ENCODE assay signal across 12 cellular contexts in genomic region chr2:108412995-108413726, GRCh38. TPM values are rescaled to one million over a fixed set of nuclear protein-coding genes. Genes with fewer than 3 reads are reported as not detected.
DNase-seq lines count a peak whose midpoint lies in the region; ATAC-seq, FAIRE-seq and TF ChIP-seq lines count a peak whose summit lies in the region.
"Had no signal": no experiment of that assay in that cellular context is flagged by ENCODE, and none has a peak within 500 bp of the region (broad histone marks: within the 10 kb centered on the region; RNA-seq: fewer than 3 reads in every experiment).

No MANE protein-coding gene starts in this region.

- no peaks in the 10 kb centered on the region for H3K36me3 ChIP-seq in BE2C
- H3K36me3 ChIP-seq in K562 (ENCODE audit: control insufficient read depth, insufficient read depth, low read length) = no peaks in the 10 kb centered on the region
- no peaks in the 10 kb centered on the region for H3K36me3 ChIP-seq in kidney epithelial cell (ENCODE audit: control insufficient read depth, insufficient read depth, low read length)
- H3K36me3 ChIP-seq: lower lobe of right lung, tibial nerve had no signal

- no peaks in the 10 kb centered on the region for H3K36me3 Mint-ChIP-seq in activated CD4-positive, alpha-beta T cell treated with anti-CD3 and anti-CD28 coated beads for 36 hours (ENCODE audit: low read depth)

- DNase-seq in BE2C (peak; percentile 61), HTR-8/SVneo (ENCODE audit: insufficient read length, low spot score) (peak; percentile 85), K562 (ENCODE audit: extremely low read depth in 1 of 4, low spot score in 3 of 4) (peak in 1 of 4 experiments; percentile 44), kidney epithelial cell (ENCODE audit: low read depth) (peak; percentile 84), omental fat pad (ENCODE audit: low spot score) (no peak), T-helper 9 cell (no peak)
- DNase-seq in stimulated activated CD4-positive, alpha-beta T cell treated with anti-CD3 and anti-CD28 coated beads, Interleukin-4, amount 100 ng/mL, for 4 hours = no peak
- DNase-seq in activated CD4-positive, alpha-beta T cell treated with anti-CD3 and anti-CD28 coated beads for 36 hours = no peak
- DNase-seq: central memory CD4-positive, alpha-beta T cell; lower lobe of right lung had no signal

- H3K9ac ChIP-seq in K562 (ENCODE audit: insufficient read depth in 1 of 2, low read depth in 2 of 2, low read length in 2 of 2) = no peak overlapping the region

- TF ChIP-seq RAD21 in K562 (CRISPR knock-in tag; conservative IDR thresholded peaks at IDR 0.05 in 1 of 2, IDR thresholded peaks at IDR 0.05 in 1 of 2) = no peak

- no peak for ATAC-seq in K562
- ATAC-seq in omental fat pad (ENCODE audit: low FRiP score) = no peak
- ATAC-seq in activated CD4-positive, alpha-beta T cell treated with anti-CD3 and anti-CD28 coated beads for 36 hours = no peak
- ATAC-seq: lower lobe of right lung had no signal

- H4K20me1 ChIP-seq in K562 (replicated peaks; ENCODE audit: control insufficient read depth, insufficient read depth, low read length) = no peaks in the 10 kb centered on the region

- 11% methylated on average over 2 of the region's 2 CpGs for WGBS in K562 (ENCODE audit: insufficient coverage, low coverage, missing lambda C conversion rate)

- TF ChIP-seq POLR2A in K562 (conservative IDR thresholded peaks at IDR 0.05) = no peak

- intact Hi-C loops in K562 (cut with micrococcal nuclease) = no loop called here
- intact Hi-C loops in activated CD4-positive, alpha-beta T cell treated with anti-CD3 and anti-CD28 coated beads for 36 hours (cut with DNase I, micrococcal nuclease) = no loop called here

- no peak overlapping the region for H3K4me3 Mint-ChIP-seq in activated CD4-positive, alpha-beta T cell treated with anti-CD3 and anti-CD28 coated beads for 36 hours

- POLR2A ChIA-PET in K562 (lab: Yijun Ruan, JAX) = no interaction called here
- POLR2A ChIA-PET in activated CD4-positive, alpha-beta T cell treated with anti-CD3 and anti-CD28 coated beads for 36 hours (lab: Charles Lee) = no interaction called here

- no TSS peak for BruUV-seq in K562 (replicated peaks; lab: Mats Ljungman, UMichigan)

- H3K9me1 ChIP-seq in K562 (ENCODE audit: control insufficient read depth, insufficient read depth, low read length) = no peaks in the 10 kb centered on the region

- no peak overlapping the region for H3K27ac ChIP-seq in K562 (ENCODE audit: extremely low read depth, low read depth, low read length)
- H3K27ac ChIP-seq: lower lobe of right lung, tibial nerve, VCaP had no signal

- FAIRE-seq in HTR-8/SVneo (lab: Jason Lieb, UNC) = no peak
- FAIRE-seq in K562 (lab: Jason Lieb, UNC) = no peak

- H3K9me3 ChIP-seq in BE2C = no peaks in the 10 kb centered on the region
- H3K9me3 ChIP-seq in K562 (replicated peaks; ENCODE audit: control insufficient read depth, insufficient read depth, low read depth, low read length) = no peaks in the 10 kb centered on the region
- H3K9me3 ChIP-seq: lower lobe of right lung, tibial nerve had no signal

- no peak overlapping the region for H3K4me2 ChIP-seq in K562 (ENCODE audit: insufficient read depth, low read length)

- no peaks in the 10 kb centered on the region for H3K4me1 Mint-ChIP-seq in activated CD4-positive, alpha-beta T cell treated with anti-CD3 and anti-CD28 coated beads for 36 hours

- no peaks in the 10 kb centered on the region for H3K9me3 Mint-ChIP-seq in activated CD4-positive, alpha-beta T cell treated with anti-CD3 and anti-CD28 coated beads for 36 hours (ENCODE audit: low read depth)

- TF ChIP-seq CTCF in BE2C (IDR thresholded peaks at IDR 0.05; ENCODE audit: low read depth, low read length) = no peak
- TF ChIP-seq CTCF in K562 (IDR thresholded peaks at IDR 0.05 in 2 of 3, conservative IDR thresholded peaks at IDR 0.05 in 1 of 3; ENCODE audit: insufficient read depth in 2 of 3, low read depth in 1 of 3, low read length in 3 of 3) = no peak
- no peak for TF ChIP-seq CTCF in kidney epithelial cell (IDR thresholded peaks at IDR 0.05; ENCODE audit: insufficient read depth, low read length, poor library complexity, severe bottlenecking)
- no peak for TF ChIP-seq CTCF in omental fat pad (IDR thresholded peaks at IDR 0.05)

- CTCF ChIA-PET in K562 (lab: Yijun Ruan, JAX; ENCODE audit: low intra/inter-chr PET ratio) = no interaction called here
- CTCF ChIA-PET in activated CD4-positive, alpha-beta T cell treated with anti-CD3 and anti-CD28 coated beads for 36 hours (lab: Charles Lee) = no interaction called here

- in situ Hi-C loops in K562 (cut with MboI) = no loop called here

- no peak overlapping the region for H2AFZ ChIP-seq in K562 (ENCODE audit: low read depth, low read length)

- H3K4me3 ChIP-seq in BE2C (ENCODE audit: low read depth, low read length) (no peak overlapping the region), K562 (no peak overlapping the region), kidney epithelial cell (ENCODE audit: low read depth, low read length) (no peak overlapping the region)
- H3K4me3 ChIP-seq: lower lobe of right lung, tibial nerve had no signal

- H3K4me1 ChIP-seq in BE2C (no peaks in the 10 kb centered on the region), K562 (replicated peaks in 1 of 2; ENCODE audit: control insufficient read depth in 2 of 2, insufficient read depth in 2 of 2, low read length in 2 of 2) (peaks cover 0 to 14% of the 10 kb centered on the region in 2 experiments; a peak in 2 of 5 replicates)
- H3K4me1 ChIP-seq: lower lobe of right lung, tibial nerve had no signal

- no peak overlapping the region for H3K27ac Mint-ChIP-seq in activated CD4-positive, alpha-beta T cell treated with anti-CD3 and anti-CD28 coated beads for 36 hours

- no peaks in the 10 kb centered on the region for H3K27me3 Mint-ChIP-seq in activated CD4-positive, alpha-beta T cell treated with anti-CD3 and anti-CD28 coated beads for 36 hours

- H3K79me2 ChIP-seq in K562 (ENCODE audit: control insufficient read depth, insufficient read depth, low read length) = no peaks in the 10 kb centered on the region

- TF ChIP-seq EP300 in K562 (IDR thresholded peaks at IDR 0.05; ENCODE audit: low read length) = no peak

- H3K27me3 ChIP-seq in BE2C (no peaks in the 10 kb centered on the region), K562 (ENCODE audit: control insufficient read depth in 2 of 2, insufficient read depth in 2 of 2, low read length in 2 of 2) (no peaks in the 10 kb centered on the region), kidney epithelial cell (ENCODE audit: control insufficient read depth, insufficient read depth, low read length) (no peaks in the 10 kb centered on the region)
- H3K27me3 ChIP-seq: tibial nerve had no signal

TF ChIP-seq in K562, 482 proteins besides CTCF, POLR2A, EP300 and RAD21 (continues in another document):
- TF ChIP-seq NFIC (IDR thresholded peaks at IDR 0.05) (peak; percentile 38; the same call in 1 of the 2 replicates), ZNF232 (CRISPR knock-in tag; IDR thresholded peaks at IDR 0.05) (no peak)

RNA-seq across cellular contexts. Expression of gene SULT1C4, which starts 35.4 kb away (rescaled TPM):
- polyA plus RNA-seq in BE2C (2012; ENCODE audit: insufficient read depth, insufficient read length, low read depth) = 0.65 TPM
- total RNA-seq in K562 (2011; cell fraction: chromatin; rRNA removed; ENCODE audit: low replicate concordance) = 0.32 and 0.46 TPM in 2 replicates
- 0.26 TPM in 1 of 2 replicates, not detected in the other for total RNA-seq in K562 (2011; cell fraction: nucleolus; rRNA removed)
- not detected in 2 replicates for total RNA-seq in K562 (2011; cell fraction: nucleoplasm; rRNA removed)
- total RNA-seq in K562 (2014; rRNA removed) (not detected in 2 replicates), K562 (2014; rRNA removed; fragmentation: Illumina TruSeq; extraction: Trizol) (0.10 TPM in 1 of 2 replicates, not detected in the other), K562 (2015; rRNA removed; fragmentation: Illumina TruSeq; extraction: Trizol) (0.14 TPM in 1 of 2 replicates, not detected in the other), K562 (2021) (not detected in 2 replicates), kidney epithelial cell (33.3 and 37.7 TPM in 2 replicates), omental fat pad (10 to 100 TPM in 1 of 4 donors, 1 to 10 TPM in 3; 3.5 to 16.2 (median 4.2) TPM)
- polyA plus RNA-seq in K562 (2011; rRNA removed) (0.07 TPM in 1 of 2 replicates, not detected in the other), K562 (2014; fragmentation: Illumina TruSeq; extraction: Trizol) (0.06 TPM in 1 of 2 replicates, not detected in the other), K562 (2014; fragmentation: Nextera tagmentation; extraction: Ambion mirVana) (under 1 TPM in 1 of 2 experiments, not detected in 1; 0.04 TPM), K562 (2014; rRNA removed) (0.12 TPM in 1 of 2 replicates, not detected in the other)
- polyA plus RNA-seq in K562 (2011; cell fraction: cytosol; rRNA removed) = 0.03 TPM in 1 of 2 replicates, not detected in the other
- polyA plus RNA-seq in K562 (2011; cell fraction: nucleus; rRNA removed) = 0.10 TPM in 1 of 2 replicates, not detected in the other
- 0.05 and 0.10 TPM in 2 replicates for polyA plus RNA-seq in K562 (2012)
- polyA minus RNA-seq in K562 (2011; rRNA and poly(A)+ RNA removed) = 0.12 and 0.14 TPM in 2 replicates
- polyA minus RNA-seq in K562 (2011; cell fraction: cytosol; rRNA and poly(A)+ RNA removed) = not detected in 2 replicates
- polyA minus RNA-seq in K562 (2011; cell fraction: nucleus; rRNA and poly(A)+ RNA removed) = not detected in 2 replicates
- not detected for total RNA-seq in activated CD4-positive, alpha-beta T cell treated with anti-CD3 and anti-CD28 coated beads for 36 hours

RNA-seq across cellular contexts. Expression of gene GCC2, which starts 35.8 kb away (rescaled TPM):
- 3.3 TPM for polyA plus RNA-seq in BE2C (2012; ENCODE audit: insufficient read depth, insufficient read length, low read depth)
- total RNA-seq in K562 (2011; cell fraction: chromatin; rRNA removed; ENCODE audit: low replicate concordance) = 21.1 and 144 TPM in 2 replicates
- 11.8 and 15.8 TPM in 2 replicates for total RNA-seq in K562 (2011; cell fraction: nucleolus; rRNA removed)
- 42.5 and 74.7 TPM in 2 replicates for total RNA-seq in K562 (2011; cell fraction: nucleoplasm; rRNA removed)
- total RNA-seq in K562 (2014; rRNA removed) (11.0 and 15.5 TPM in 2 replicates), K562 (2014; rRNA removed; fragmentation: Illumina TruSeq; extraction: Trizol) (35.7 and 46.1 TPM in 2 replicates), K562 (2015; rRNA removed; fragmentation: Illumina TruSeq; extraction: Trizol) (20.1 and 24.4 TPM in 2 replicates), K562 (2021) (23.5 and 26.4 TPM in 2 replicates), kidney epithelial cell (24.7 and 25.3 TPM in 2 replicates), omental fat pad (10 to 100 TPM; 18.9 to 59.1 (median 24.1) TPM)
- polyA plus RNA-seq in K562 (2011; rRNA removed) (16.0 and 19.9 TPM in 2 replicates), K562 (2014; fragmentation: Illumina TruSeq; extraction: Trizol) (23.6 and 29.5 TPM in 2 replicates), K562 (2014; fragmentation: Nextera tagmentation; extraction: Ambion mirVana) (10 to 100 TPM; 11.4 to 19.5 TPM), K562 (2014; rRNA removed) (11.7 and 19.3 TPM in 2 replicates)
- polyA plus RNA-seq in K562 (2011; cell fraction: cytosol; rRNA removed) = 1.7 and 5.0 TPM in 2 replicates
- polyA plus RNA-seq in K562 (2011; cell fraction: nucleus; rRNA removed) = 11.7 and 14.6 TPM in 2 replicates
- 14.8 and 22.7 TPM in 2 replicates for polyA plus RNA-seq in K562 (2012)
- polyA minus RNA-seq in K562 (2011; rRNA and poly(A)+ RNA removed) = 31.6 and 46.0 TPM in 2 replicates
- 10.2 and 11.3 TPM in 2 replicates for polyA minus RNA-seq in K562 (2011; cell fraction: cytosol; rRNA and poly(A)+ RNA removed)
- polyA minus RNA-seq in K562 (2011; cell fraction: nucleus; rRNA and poly(A)+ RNA removed) = 23.0 and 38.0 TPM in 2 replicates
- total RNA-seq in activated CD4-positive, alpha-beta T cell treated with anti-CD3 and anti-CD28 coated beads for 36 hours = 10 to 100 TPM; 47.8 to 51.3 TPM

Comparison
In these comparisons a context has a peak if more than half of its experiments do, and no peak if none do; other contexts are left out.
1. DNase-seq: peak in BE2C (single experiment), HTR-8/SVneo (single experiment) and kidney epithelial cell (single experiment); none in stimulated activated CD4-positive, alpha-beta T cell treated with anti-CD3 and anti-CD28 coated beads, Interleukin-4, amount 100 ng/mL, for 4 hours (0 of 2), omental fat pad (single experiment), activated CD4-positive, alpha-beta T cell treated with anti-CD3 and anti-CD28 coated beads for 36 hours (single experiment) and T-helper 9 cell (single experiment).